In the genomic region with DNA sequence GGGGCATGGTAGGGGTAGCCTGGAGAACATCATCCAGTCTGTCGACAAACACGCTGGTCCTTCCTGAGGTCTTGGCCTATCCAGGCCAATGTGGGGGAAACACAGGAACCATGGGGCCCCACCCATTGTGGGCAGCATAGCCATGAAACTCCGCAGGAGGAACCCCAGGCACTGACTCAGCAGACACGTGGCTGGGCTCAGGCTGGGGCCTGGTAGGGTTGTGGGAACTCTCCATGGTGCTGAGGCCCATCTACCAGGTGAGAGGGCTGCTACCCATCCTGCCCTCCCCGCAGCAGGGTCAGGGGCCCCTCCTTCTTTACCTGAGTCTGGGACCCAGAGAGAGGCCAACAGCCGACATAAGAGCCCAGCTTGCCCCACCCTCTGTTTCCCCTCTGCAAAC, we compare ENCODE assay signal across 8 cellular contexts. TPM values are rescaled to one million over a fixed set of nuclear protein-coding genes. Genes with fewer than 3 reads are reported as not detected.
DNase-seq lines count a peak whose midpoint lies in the region; TF ChIP-seq lines count a peak whose summit lies in the region.

No MANE protein-coding gene starts in this region.

- no peaks in the 10 kb centered on the region for H3K9me3 ChIP-seq in esophagus squamous epithelium

- H3K36me3 ChIP-seq in esophagus squamous epithelium = no peaks in the 10 kb centered on the region

- TF ChIP-seq CTCF in dorsolateral prefrontal cortex (IDR thresholded peaks at IDR 0.05 in 54 of 56, conservative IDR thresholded peaks at IDR 0.05 in 2 of 56; ENCODE audit: low read depth in 1 of 56, partially characterized antibody in 56 of 56) = no peak
- TF ChIP-seq CTCF in esophagus squamous epithelium (IDR thresholded peaks at IDR 0.05) = no peak

- H3K27ac ChIP-seq in dorsolateral prefrontal cortex (no peak overlapping the region), esophagus squamous epithelium (no peak overlapping the region)

- no peak for TF ChIP-seq POLR2A in esophagus squamous epithelium (IDR thresholded peaks at IDR 0.05)

- no peak overlapping the region for H3K4me3 ChIP-seq in dorsolateral prefrontal cortex
- H3K4me3 ChIP-seq in esophagus squamous epithelium = no peak overlapping the region

- DNase-seq in GDM1 (lab: John Stamatoyannopoulos, UW) (peak; percentile 45), NCI-H460 (ENCODE audit: extremely low read depth, low read depth) (peak; percentile 31), activated T-cell treated with anti-CD3 and anti-CD28 coated beads for 4 hours (peak; percentile 31), hepatic stellate cell (ENCODE audit: low spot score) (peak; percentile 40), NCI-H2171 (lab: John Stamatoyannopoulos, UW) (no peak), dorsolateral prefrontal cortex (no peak), esophagus squamous epithelium (lab: John Stamatoyannopoulos, UW) (no peak)
- peak; percentile 26 to 67 (median 41) for DNase-seq in stimulated activated CD4-positive, alpha-beta T cell treated with anti-CD3 and anti-CD28 coated beads, TNF-alpha, amount 100 ng/mL, for 24 hours (ENCODE audit: low read depth in 3 of 3)

- H3K27me3 ChIP-seq in dorsolateral prefrontal cortex (peaks cover 0 to 6% (median 0%) of the 10 kb centered on the region in 45 donors), esophagus squamous epithelium (peaks cover 0 to 19% (median 0%) of the 10 kb centered on the region in 4 donors)

- peaks cover 0 to 11% (median 0%) of the 10 kb centered on the region in 3 donors for H3K4me1 ChIP-seq in esophagus squamous epithelium

- intact Hi-C loops in dorsolateral prefrontal cortex (cut with DNase I) (no loop called here), esophagus squamous epithelium (cut with DNase I) (no loop called here)

- WGBS in esophagus squamous epithelium, 2 donors = 29 to 42% methylated on average over 4 to 6 of the region's 6 CpGs

RNA-seq across cellular contexts. Expression of a gene that starts 22.6 kb away (rescaled TPM):
- 0.02 and 0.06 TPM in 2 replicates for total RNA-seq in NCI-H460 (2014; rRNA removed; shearing (Covaris generic))
- polyA plus RNA-seq in NCI-H460 (2014; cell fraction: nucleus; rRNA removed) = 0.10 TPM in 1 of 2 replicates, not detected in the other
- total RNA-seq in dorsolateral prefrontal cortex = 10 to 100 TPM in 119 of 120 experiments, 1 to 10 TPM in 1; 6.2 to 28.5 (median 17.0) TPM
- under 1 TPM in 3 of 4 donors, not detected in 1; 0.18 to 0.57 (median 0.35) TPM for total RNA-seq in esophagus squamous epithelium

RNA-seq across cellular contexts. Expression of a gene that starts 41.6 kb away (rescaled TPM):
- 3.2 and 3.5 TPM in 2 replicates for total RNA-seq in NCI-H460 (2014; rRNA removed; shearing (Covaris generic))
- 4.9 and 6.4 TPM in 2 replicates for polyA plus RNA-seq in NCI-H460 (2014; cell fraction: nucleus; rRNA removed)
- total RNA-seq in dorsolateral prefrontal cortex (10 to 100 TPM; 22.0 to 50.0 (median 37.9) TPM), esophagus squamous epithelium (1 to 10 TPM in 2 of 4 donors, under 1 TPM in 2; 0.15 to 3.2 (median 1.2) TPM)

RNA-seq across cellular contexts. Expression of a gene that starts 43.3 kb away (rescaled TPM):
- 7.0 and 12.0 TPM in 2 replicates for total RNA-seq in NCI-H460 (2014; rRNA removed; shearing (Covaris generic))
- 25.5 and 33.0 TPM in 2 replicates for polyA plus RNA-seq in NCI-H460 (2014; cell fraction: nucleus; rRNA removed)
- total RNA-seq in dorsolateral prefrontal cortex = 10 to 100 TPM in 115 of 120 experiments, 1 to 10 TPM in 5; 8.6 to 22.8 (median 14.2) TPM
- 10 to 100 TPM in 1 of 4 donors, 1 to 10 TPM in 3; 4.4 to 11.8 (median 4.9) TPM for total RNA-seq in esophagus squamous epithelium

Comparison
In these comparisons a context has a peak if more than half of its experiments do, and no peak if none do; other contexts are left out.
1. DNase-seq: peak in GDM1 (single experiment), NCI-H460 (single experiment), activated T-cell treated with anti-CD3 and anti-CD28 coated beads for 4 hours (single experiment), hepatic stellate cell (single experiment) and stimulated activated CD4-positive, alpha-beta T cell treated with anti-CD3 and anti-CD28 coated beads, TNF-alpha, amount 100 ng/mL, for 24 hours (3 of 3); none in NCI-H2171 (single experiment), dorsolateral prefrontal cortex (0 of 10) and esophagus squamous epithelium (single experiment).